18 cellular contexts compared by ENCODE assay signal in the genomic region with DNA sequence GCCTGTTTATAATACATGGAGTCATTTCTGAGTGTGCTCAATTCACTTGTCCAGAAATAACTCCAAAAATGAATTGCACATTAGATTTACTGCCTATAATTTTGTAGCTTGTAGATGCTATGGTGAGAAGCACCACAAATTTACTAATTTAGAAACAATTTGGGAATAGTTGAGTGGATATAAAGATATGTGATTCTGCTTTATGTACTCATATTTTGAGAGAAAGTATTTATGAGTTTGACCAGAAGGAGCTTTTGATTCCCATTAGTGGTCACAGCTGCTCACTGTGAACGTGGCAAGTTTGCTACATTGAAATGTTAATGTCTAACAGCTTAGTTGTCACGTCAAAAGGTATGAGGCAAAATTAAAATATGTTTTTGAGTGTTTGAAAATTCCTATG.
DNase-seq lines count a peak whose midpoint lies in the region; ATAC-seq, FAIRE-seq and TF ChIP-seq lines count a peak whose summit lies in the region.
"Had no signal": no experiment of that assay in that cellular context is flagged by ENCODE, and none has a peak within 500 bp of the region (broad histone marks: within the 10 kb centered on the region; RNA-seq: fewer than 3 reads in every experiment).

No MANE protein-coding gene starts in this region.

- no peaks in the 10 kb centered on the region for H3K36me3 Mint-ChIP-seq in activated naive CD4-positive, alpha-beta T cell treated with anti-CD3 and anti-CD28 coated beads, Interleukin-2, amount 10 ng/mL, durations not matched to agents 7 days and 5 days
- H3K36me3 Mint-ChIP-seq: CD4-positive, alpha-beta memory T cell had no signal

- no peaks in the 10 kb centered on the region for H3K79me2 ChIP-seq in smooth muscle cell (ENCODE audit: low read depth)

- FAIRE-seq in endometrium (lab: Jason Lieb, UNC), result peak; percentile 93
- FAIRE-seq: G401.6, H54, HepG2, HTR-8/SVneo had no signal

- DNase-seq in AG10803 (ENCODE audit: low read depth), result peak; percentile 95
- peak; percentile 72 for DNase-seq in GM04504 (ENCODE audit: low read depth)
- no peak for DNase-seq in smooth muscle cell (lab: John Stamatoyannopoulos, UW; ENCODE audit: unreplicated experiment)
- no peak for DNase-seq in HK-2 (ENCODE audit: unreplicated experiment)
- DNase-seq in activated naive CD4-positive, alpha-beta T cell treated with anti-CD3 and anti-CD28 coated beads, Interleukin-2, amount 10 ng/mL, durations not matched to agents 7 days and 5 days, result no peak
- DNase-seq: 8988T; CD4-positive, alpha-beta memory T cell; DMS79; EL had no signal

- CTCF ChIA-PET in activated naive CD4-positive, alpha-beta T cell treated with anti-CD3 and anti-CD28 coated beads, Interleukin-2, amount 10 ng/mL, durations not matched to agents 7 days and 5 days (lab: Charles Lee), result interaction anchor here (2.4 kb wide), 1 partner anchor 1224 kb away, joined by 6 read pairs; no protein-coding TSS in a partner anchor

- H3K27ac Mint-ChIP-seq in activated naive CD4-positive, alpha-beta T cell treated with anti-CD3 and anti-CD28 coated beads, Interleukin-2, amount 10 ng/mL, durations not matched to agents 7 days and 5 days, result no peak overlapping the region
- H3K27ac Mint-ChIP-seq: B cell; CD4-positive, alpha-beta memory T cell had no signal

- H4K20me1 ChIP-seq in smooth muscle cell (ENCODE audit: low read depth), result no peaks in the 10 kb centered on the region

- 66% methylated on average over 2 of the region's 2 CpGs for whole genome bisulfite sequencing in smooth muscle cell (ENCODE audit: low lambda C conversion rate)

- peak overlapping the region; percentile 23 for H2AFZ ChIP-seq in smooth muscle cell (ENCODE audit: low read depth)

- H3K4me2 ChIP-seq in smooth muscle cell, result no peak overlapping the region

- H3K9me3 ChIP-seq in smooth muscle cell (replicated peaks; ENCODE audit: low read depth), result no peaks in the 10 kb centered on the region

- H3K4me1 Mint-ChIP-seq in activated naive CD4-positive, alpha-beta T cell treated with anti-CD3 and anti-CD28 coated beads, Interleukin-2, amount 10 ng/mL, durations not matched to agents 7 days and 5 days, result no peaks in the 10 kb centered on the region
- H3K4me1 Mint-ChIP-seq: B cell; CD4-positive, alpha-beta memory T cell had no signal

- peaks cover 5% of the 10 kb centered on the region for H3F3A ChIP-seq in smooth muscle cell (ENCODE audit: low read depth)

- peaks cover 2% of the 10 kb centered on the region for H3K9me3 Mint-ChIP-seq in activated naive CD4-positive, alpha-beta T cell treated with anti-CD3 and anti-CD28 coated beads, Interleukin-2, amount 10 ng/mL, durations not matched to agents 7 days and 5 days

- no peak overlapping the region for H3K9ac ChIP-seq in smooth muscle cell (ENCODE audit: low read depth)

- H3K4me3 ChIP-seq in AG10803 (ENCODE audit: low read length) (no peak overlapping the region), smooth muscle cell (no peak overlapping the region)

- no peak overlapping the region for H3K27ac ChIP-seq in smooth muscle cell (ENCODE audit: low read depth)
- H3K27ac ChIP-seq: C4-2B had no signal

- H3K27me3 ChIP-seq in smooth muscle cell (ENCODE audit: low read depth), result no peaks in the 10 kb centered on the region

- ATAC-seq in HG03439 (IDR thresholded peaks at IDR 0.05; ENCODE audit: unreplicated experiment), result no peak
- ATAC-seq: HCT116, HepG2 had no signal

- no peaks in the 10 kb centered on the region for H3K4me1 ChIP-seq in smooth muscle cell (ENCODE audit: low read depth)

- TF ChIP-seq CTCF in AG10803 (conservative IDR thresholded peaks at IDR 0.05; ENCODE audit: low read length), result no peak
- no peak for TF ChIP-seq CTCF in smooth muscle cell (IDR thresholded peaks at IDR 0.05; ENCODE audit: borderline replicate concordance, insufficient read depth, poor library complexity, severe bottlenecking)

- H3K27me3 Mint-ChIP-seq in activated naive CD4-positive, alpha-beta T cell treated with anti-CD3 and anti-CD28 coated beads, Interleukin-2, amount 10 ng/mL, durations not matched to agents 7 days and 5 days, result no peaks in the 10 kb centered on the region
- H3K27me3 Mint-ChIP-seq: B cell had no signal

- no peaks in the 10 kb centered on the region for H3K36me3 ChIP-seq in smooth muscle cell (ENCODE audit: low read depth)

- no peak overlapping the region for H3K4me3 Mint-ChIP-seq in activated naive CD4-positive, alpha-beta T cell treated with anti-CD3 and anti-CD28 coated beads, Interleukin-2, amount 10 ng/mL, durations not matched to agents 7 days and 5 days
- H3K4me3 Mint-ChIP-seq: B cell; CD4-positive, alpha-beta memory T cell had no signal

Comparison
In these comparisons a context has a peak if more than half of its experiments do, and no peak if none do; other contexts are left out.
1. DNase-seq: peak in AG10803 (single experiment) and GM04504 (single experiment); none in smooth muscle cell (single experiment), HK-2 (single experiment) and activated naive CD4-positive, alpha-beta T cell treated with anti-CD3 and anti-CD28 coated beads, Interleukin-2, amount 10 ng/mL, durations not matched to agents 7 days and 5 days (single experiment).